In genomic region chr12:47943492-47944359, GRCh38 we compare ENCODE assay signal across 2 cellular contexts.
TF ChIP-seq lines count a peak whose summit lies in the region.

No MANE protein-coding gene starts in this region.

TF ChIP-seq in IMR-90, 13 proteins besides CTCF, POLR2A, EP300 and RAD21:
- TF ChIP-seq RFX5 (IDR thresholded peaks at IDR 0.05; ENCODE audit: low read depth, low read length), result no peak
- TF ChIP-seq FOS (IDR thresholded peaks at IDR 0.05; ENCODE audit: low read depth, low read length), result no peak
- TF ChIP-seq BHLHE40 (IDR thresholded peaks at IDR 0.05; ENCODE audit: low read depth, low read length), result no peak
- TF ChIP-seq MXI1 (IDR thresholded peaks at IDR 0.05; ENCODE audit: borderline replicate concordance, low read depth, low read length), result no peak
- TF ChIP-seq CHD1 (IDR thresholded peaks at IDR 0.05; ENCODE audit: low read depth, low read length), result no peak
- TF ChIP-seq SMC3 (IDR thresholded peaks at IDR 0.05; ENCODE audit: low read depth, low read length), result no peak
- TF ChIP-seq NFE2L2 (IDR thresholded peaks at IDR 0.05; ENCODE audit: low read depth, low read length), result no peak
- no peak for TF ChIP-seq MAFK (IDR thresholded peaks at IDR 0.05; ENCODE audit: low read depth, low read length)
- TF ChIP-seq ELK1 (IDR thresholded peaks at IDR 0.05; ENCODE audit: borderline replicate concordance, low read depth, low read length), result no peak
TF ChIP-seq in IMR-90: peak in this region for 0.

TF ChIP-seq in H1, 55 proteins besides CTCF, POLR2A, EP300 and RAD21:
- TF ChIP-seq RXRA (IDR thresholded peaks at IDR 0.05; ENCODE audit: insufficient read depth, low read depth, low read length) (no peak), RFX5 (IDR thresholded peaks at IDR 0.05; ENCODE audit: borderline replicate concordance, low read depth, low read length) (no peak), RBBP5 (IDR thresholded peaks at IDR 0.05; ENCODE audit: borderline replicate concordance, low read depth, low read length) (no peak), USF2 (IDR thresholded peaks at IDR 0.05; ENCODE audit: low read length) (no peak), SRF (IDR thresholded peaks at IDR 0.05; ENCODE audit: low read depth, low read length) (no peak), NANOG (IDR thresholded peaks at IDR 0.05; ENCODE audit: insufficient read depth, low read depth, low read length, poor library complexity, severe bottlenecking) (no peak), MAX (IDR thresholded peaks at IDR 0.05) (no peak)
